In genomic region chr6:106685833-106686232, GRCh38 we compare ENCODE assay signal across 23 cellular contexts. TPM values are rescaled to one million over a fixed set of nuclear protein-coding genes. Genes with fewer than 3 reads are reported as not detected.
DNase-seq lines count a peak whose midpoint lies in the region; ATAC-seq, FAIRE-seq and TF ChIP-seq lines count a peak whose summit lies in the region.
"Had no signal": no experiment of that assay in that cellular context is flagged by ENCODE, and none has a peak within 500 bp of the region (broad histone marks: within the 10 kb centered on the region; RNA-seq: fewer than 3 reads in every experiment).

No MANE protein-coding gene starts in this region.

- intact Hi-C loops in Panc1 (cut with micrococcal nuclease; ENCODE audit: unreplicated experiment): no loop called here
- intact Hi-C loops in endothelial cell of umbilical vein (cut with micrococcal nuclease): no loop called here
- intact Hi-C loops in psoas muscle (cut with DNase I): no loop called here
- intact Hi-C loops in stomach (cut with DNase I; ENCODE audit: low total_unique reads): no loop called here

- dilution Hi-C loops in endothelial cell of umbilical vein (cut with MboI; ENCODE audit: extremely low pct_ligation_motif_present, low sequenced_read_pairs): no loop called here

- TF ChIP-seq EP300 in stomach (IDR thresholded peaks at IDR 0.05): no peak

- H3K4me3 ChIP-seq in AG04449 (ENCODE audit: low read depth, low read length): no peak overlapping the region
- no peak overlapping the region for H3K4me3 ChIP-seq in Panc1 (ENCODE audit: low read depth in 2 of 2, low read length in 2 of 2)
- H3K4me3 ChIP-seq in endothelial cell of umbilical vein (replicated peaks in 1 of 3; ENCODE audit: insufficient read depth in 1 of 3, low read depth in 1 of 3, low read length in 3 of 3): no peak overlapping the region
- H3K4me3 ChIP-seq in psoas muscle: no peak overlapping the region
- H3K4me3 ChIP-seq in stomach: no peak overlapping the region
- H3K4me3 ChIP-seq: GM12878, Peyer's patch had no signal

- ATAC-seq in Panc1: peak; percentile 45; the same call in 1 of the 2 replicates
- no peak for ATAC-seq in psoas muscle
- no peak for ATAC-seq in GM19463 (IDR thresholded peaks at IDR 0.05; ENCODE audit: unreplicated experiment)
- ATAC-seq: GM12878, HepG2, Right ventricle myocardium inferior had no signal

- H3K27ac ChIP-seq in Panc1 (ENCODE audit: low read length): no peak overlapping the region
- H3K27ac ChIP-seq in endothelial cell of umbilical vein (ENCODE audit: insufficient read depth, low read depth, low read length): no peak overlapping the region
- H3K27ac ChIP-seq in psoas muscle: no peak overlapping the region
- H3K27ac ChIP-seq in stomach: no peak overlapping the region
- H3K27ac ChIP-seq: Peyer's patch had no signal

- BruUV-seq in Panc1 (replicated peaks; lab: Mats Ljungman, UMichigan) (no TSS peak), endothelial cell of umbilical vein (replicated peaks; lab: Mats Ljungman, UMichigan) (no TSS peak)

- no peak overlapping the region for H3K4me2 ChIP-seq in endothelial cell of umbilical vein (ENCODE audit: insufficient read depth, low read length)

- no peak for TF ChIP-seq POLR2A in endothelial cell of umbilical vein (IDR thresholded peaks at IDR 0.05; ENCODE audit: low read depth, low read length)
- no peak for TF ChIP-seq POLR2A in stomach (IDR thresholded peaks at IDR 0.05)

- H2AFZ ChIP-seq in endothelial cell of umbilical vein (ENCODE audit: low read depth, low read length): no peak overlapping the region

- in situ Hi-C loops in Panc1 (cut with HindIII; ENCODE audit: low pct_unique_long_range_greater_than_20kb, low sequenced_read_pairs): no loop called here

- H3K36me3 ChIP-seq in Panc1 (ENCODE audit: control insufficient read depth, insufficient read depth, low read length): no peaks in the 10 kb centered on the region
- H3K36me3 ChIP-seq in endothelial cell of umbilical vein (ENCODE audit: control insufficient read depth in 2 of 2, extremely low read depth in 1 of 2, insufficient read depth in 2 of 2, low read length in 2 of 2): no peaks in the 10 kb centered on the region
- H3K36me3 ChIP-seq in psoas muscle (ENCODE audit: insufficient read depth in 1 of 2, low read depth in 1 of 2): no peaks in the 10 kb centered on the region
- H3K36me3 ChIP-seq in stomach: no peaks in the 10 kb centered on the region
- H3K36me3 ChIP-seq: Peyer's patch had no signal

- 0 out of 2 replicates have a peak, but pooled peaks cover 3% of the 10 kb centered on the region for H3K4me1 ChIP-seq in Panc1 (ENCODE audit: control insufficient read depth, insufficient read depth, low read length)
- no peaks in the 10 kb centered on the region for H3K4me1 ChIP-seq in endothelial cell of umbilical vein (ENCODE audit: control insufficient read depth, extremely low read depth, insufficient read depth, low read length)
- no peaks in the 10 kb centered on the region for H3K4me1 ChIP-seq in psoas muscle
- H3K4me1 ChIP-seq in stomach: no peaks in the 10 kb centered on the region
- H3K4me1 ChIP-seq: Peyer's patch had no signal

- no peaks in the 10 kb centered on the region for H3K9me3 ChIP-seq in Panc1 (ENCODE audit: control insufficient read depth, insufficient read depth, low read depth, low read length)
- H3K9me3 ChIP-seq in endothelial cell of umbilical vein (replicated peaks; ENCODE audit: control insufficient read depth, insufficient read depth, low read length): no peaks in the 10 kb centered on the region
- H3K9me3 ChIP-seq in psoas muscle: no peaks in the 10 kb centered on the region
- H3K9me3 ChIP-seq in stomach: no peaks in the 10 kb centered on the region
- H3K9me3 ChIP-seq: Peyer's patch had no signal

- FAIRE-seq in endothelial cell of umbilical vein (lab: Jason Lieb, UNC): no peak
- FAIRE-seq: GM12878, GM19239, HepG2 had no signal

- H3K27me3 ChIP-seq in Panc1 (ENCODE audit: control insufficient read depth, insufficient read depth, low read length) (no peaks in the 10 kb centered on the region), endothelial cell of umbilical vein (ENCODE audit: control insufficient read depth in 2 of 2, insufficient read depth in 2 of 2, low read length in 2 of 2) (no peaks in the 10 kb centered on the region), psoas muscle (ENCODE audit: insufficient read depth in 3 of 3, low read length in 2 of 3) (no peaks in the 10 kb centered on the region), stomach (no peaks in the 10 kb centered on the region)
- H3K27me3 ChIP-seq: Peyer's patch had no signal

- peak; percentile 21 for DNase-seq in AG04449 (ENCODE audit: low read depth, low spot score)
- DNase-seq in HS-5 (ENCODE audit: low read depth): peak; percentile 14
- no peak for DNase-seq in Panc1 (ENCODE audit: low read depth, low spot score)
- no peak for DNase-seq in endothelial cell of umbilical vein (ENCODE audit: low read depth, low spot score)
- DNase-seq in psoas muscle: no peak
- DNase-seq in cerebellar cortex (ENCODE audit: low spot score): no peak
- DNase-seq in stomach: no peak
- DNase-seq: 8988T; CD4-positive, CD25-positive, alpha-beta regulatory T cell; COR-L47; DMS 273 treated with DMSO at 0.1 percent for 48 hours; DND-41; KG1; NCI-H1417; NCI-H187; NCI-H2227 treated with DMSO at 0.1 percent for 48 hours; NCI-H524; Peyer's patch had no signal

- POLR2A ChIA-PET in AG04449 (lab: Yijun Ruan, JAX) (no interaction called here), Panc1 (lab: Charles Lee) (no interaction called here), endothelial cell of umbilical vein (lab: Charles Lee) (no interaction called here)

- H3K9ac ChIP-seq in endothelial cell of umbilical vein (replicated peaks; ENCODE audit: extremely low read depth, insufficient read depth, low read length): no peak overlapping the region

- TF ChIP-seq CTCF in AG04449 (IDR thresholded peaks at IDR 0.05; ENCODE audit: insufficient read depth, low read length, missing control alignments) (no peak), Panc1 (IDR thresholded peaks at IDR 0.05) (no peak), endothelial cell of umbilical vein (IDR thresholded peaks at IDR 0.05; ENCODE audit: extremely low read depth in 1 of 2, insufficient read depth in 1 of 2, low read depth in 1 of 2, low read length in 2 of 2) (no peak), psoas muscle (IDR thresholded peaks at IDR 0.05) (no peak), stomach (IDR thresholded peaks at IDR 0.05) (no peak)

- 93 to 98% (median 95%) methylated on average over 2 of the region's 2 CpGs for WGBS in psoas muscle, 3 donors
- 89 to 100% (median 96%) methylated on average over 2 of the region's 2 CpGs for WGBS in stomach, 5 donors

- H4K20me1 ChIP-seq in endothelial cell of umbilical vein (replicated peaks; ENCODE audit: control insufficient read depth, extremely low read depth, insufficient read depth, low read length): no peaks in the 10 kb centered on the region

- CTCF ChIA-PET in AG04449 (lab: Yijun Ruan, JAX) (no interaction called here), Panc1 (lab: Charles Lee) (no interaction called here), endothelial cell of umbilical vein (lab: Charles Lee) (no interaction called here)

- no peaks in the 10 kb centered on the region for H3K9me1 ChIP-seq in endothelial cell of umbilical vein (replicated peaks; ENCODE audit: control insufficient read depth, extremely low read depth, insufficient read depth, low read length)

- no peaks in the 10 kb centered on the region for H3K79me2 ChIP-seq in endothelial cell of umbilical vein (ENCODE audit: control insufficient read depth, insufficient read depth, low read length)

TF ChIP-seq in endothelial cell of umbilical vein, 7 proteins besides CTCF, POLR2A, EP300 and RAD21:
- TF ChIP-seq FOS (IDR thresholded peaks at IDR 0.05; ENCODE audit: borderline replicate concordance, insufficient read depth, low read length) (peak; percentile 42), EZH2 (IDR thresholded peaks at IDR 0.05; ENCODE audit: borderline replicate concordance, low read depth, low read length, severe bottlenecking) (no peak), MYC (IDR thresholded peaks at IDR 0.05; ENCODE audit: low read depth, low read length) (no peak)

RNA-seq across cellular contexts. Expression of gene QRSL1, which starts 56.5 kb away (rescaled TPM):
- total RNA-seq in Panc1 (2021; ENCODE audit: unreplicated experiment) (18.4 TPM), endothelial cell of umbilical vein (11.3 and 12.4 TPM in 2 replicates), psoas muscle (10 to 100 TPM; 14.8 to 23.6 (median 19.7) TPM), stomach (10 to 100 TPM in 2 of 5 donors, 1 to 10 TPM in 3; 2.3 to 19.8 (median 7.1) TPM)
- polyA plus RNA-seq in Panc1 (2012; ENCODE audit: insufficient read length): 8.0 TPM
- polyA plus RNA-seq in endothelial cell of umbilical vein (3.7 and 4.3 TPM in 2 replicates), psoas muscle (10 to 100 TPM; 17.1 to 27.2 (median 20.2) TPM), stomach (1 to 10 TPM; 5.4 to 9.5 (median 6.6) TPM)
- polyA plus RNA-seq in endothelial cell of umbilical vein (2011; cell fraction: cytosol; rRNA removed): 7.0 and 7.1 TPM in 2 replicates
- 10.9 and 11.5 TPM in 2 replicates for polyA plus RNA-seq in endothelial cell of umbilical vein (2011; cell fraction: nucleus; rRNA removed)
- polyA plus RNA-seq in endothelial cell of umbilical vein (2012): 6.2 and 9.6 TPM in 2 replicates
- 7.6 and 9.0 TPM in 2 replicates for polyA minus RNA-seq in endothelial cell of umbilical vein
- 7.8 TPM for polyA minus RNA-seq in endothelial cell of umbilical vein (2011; cell fraction: cytosol; rRNA and poly(A)+ RNA removed)
- 12.2 and 15.1 TPM in 2 replicates for polyA minus RNA-seq in endothelial cell of umbilical vein (2011; cell fraction: nucleus; rRNA and poly(A)+ RNA removed)

RNA-seq across cellular contexts. Expression of gene RTN4IP1, which starts 56.5 kb away (rescaled TPM):
- total RNA-seq in Panc1 (2021; ENCODE audit: unreplicated experiment) (9.4 TPM), endothelial cell of umbilical vein (5.4 and 5.5 TPM in 2 replicates), psoas muscle (10 to 100 TPM; 10.0 to 14.4 (median 11.5) TPM), stomach (10 to 100 TPM in 3 of 5 donors, 1 to 10 TPM in 1, not detected in 1; 9.2 to 44.2 (median 21.2) TPM)
- polyA plus RNA-seq in Panc1 (2012; ENCODE audit: insufficient read length): 7.3 TPM
- polyA plus RNA-seq in endothelial cell of umbilical vein (2.2 and 3.9 TPM in 2 replicates), psoas muscle (10 to 100 TPM; 10.5 to 25.6 (median 18.4) TPM), stomach (1 to 10 TPM; 5.4 to 7.7 (median 5.7) TPM)
- 4.3 and 4.9 TPM in 2 replicates for polyA plus RNA-seq in endothelial cell of umbilical vein (2011; cell fraction: cytosol; rRNA removed)
- polyA plus RNA-seq in endothelial cell of umbilical vein (2011; cell fraction: nucleus; rRNA removed): 3.2 and 4.4 TPM in 2 replicates
- polyA plus RNA-seq in endothelial cell of umbilical vein (2012): 6.1 and 9.1 TPM in 2 replicates
- 2.9 and 4.0 TPM in 2 replicates for polyA minus RNA-seq in endothelial cell of umbilical vein
- polyA minus RNA-seq in endothelial cell of umbilical vein (2011; cell fraction: cytosol; rRNA and poly(A)+ RNA removed): 9.0 TPM
- 2.8 and 5.0 TPM in 2 replicates for polyA minus RNA-seq in endothelial cell of umbilical vein (2011; cell fraction: nucleus; rRNA and poly(A)+ RNA removed)

Comparison
In these comparisons a context has a peak if more than half of its experiments do, and no peak if none do; other contexts are left out.
1. DNase-seq: peak in AG04449 (single experiment) and HS-5 (single experiment); none in Panc1 (single experiment), endothelial cell of umbilical vein (single experiment), psoas muscle (0 of 2), cerebellar cortex (single experiment) and stomach (single experiment).